ENCODE assay signal across 1 cellular context in genomic region chr5:147863409-147864194, GRCh38.
A peak's percentile ranks its signal among the peaks of the same experiment; 100 is the strongest.
TF ChIP-seq lines count a peak whose summit lies in the region.

No MANE protein-coding gene starts in this region.

TF ChIP-seq in H1, 55 proteins besides CTCF, POLR2A, EP300 and RAD21:
- no peak for TF ChIP-seq BRCA1 (IDR thresholded peaks at IDR 0.05; ENCODE audit: low read depth, low read length)
- TF ChIP-seq GTF2F1 (IDR thresholded peaks at IDR 0.05; ENCODE audit: borderline replicate concordance, low read depth, low read length), result no peak
- peak; percentile 79 for TF ChIP-seq POLR2AphosphoS5 (IDR thresholded peaks at IDR 0.05; ENCODE audit: low read depth, low read length)
TF ChIP-seq in H1: peak in this region for 1.
